In the genomic region with DNA sequence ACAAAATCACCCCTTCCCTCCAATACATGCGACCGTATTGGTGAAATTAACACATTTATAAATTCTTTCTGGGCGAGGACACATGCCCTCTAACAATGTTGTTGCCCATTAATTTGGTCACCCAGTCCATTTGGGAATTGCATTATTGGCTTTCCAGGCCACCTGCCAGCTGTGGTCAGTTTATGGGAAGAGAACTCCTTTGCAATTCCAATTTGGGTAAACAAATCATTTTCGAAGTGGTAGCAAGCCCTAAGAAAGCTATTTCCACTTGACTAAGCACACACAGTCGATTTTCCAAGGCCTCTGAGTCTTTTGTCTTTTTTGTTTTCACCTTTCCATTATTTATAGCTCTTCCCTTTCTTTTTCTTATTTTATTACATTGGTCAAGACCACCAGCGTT, we compare ENCODE assay signal across 20 cellular contexts.
A peak's percentile ranks its signal among the peaks of the same experiment; 100 is the strongest.
DNase-seq lines count a peak whose midpoint lies in the region; ATAC-seq and TF ChIP-seq lines count a peak whose summit lies in the region.
"Had no signal": no experiment of that assay in that cellular context is flagged by ENCODE, and none has a peak within 500 bp of the region (broad histone marks: within the 10 kb centered on the region; RNA-seq: fewer than 3 reads in every experiment).

No MANE protein-coding gene starts in this region.

- CTCF ChIA-PET in MCF 10A (lab: Yijun Ruan, JAX) (no interaction called here), mammary epithelial cell (lab: Charles Lee; ENCODE audit: low non-redundant PET) (no interaction called here)

- H3K79me2 ChIP-seq in mammary epithelial cell (ENCODE audit: insufficient read depth, low read length) = no peaks in the 10 kb centered on the region

- dilution Hi-C loops in mammary epithelial cell (cut with HindIII; ENCODE audit: low sequenced_read_pairs) = no loop called here

- H3K27me3 Mint-ChIP-seq in MCF 10A (ENCODE audit: insufficient read depth, unreplicated experiment) = no peaks in the 10 kb centered on the region

- TF ChIP-seq CTCF in MCF 10A (IDR thresholded peaks at IDR 0.05; ENCODE audit: unreplicated experiment) = no peak
- TF ChIP-seq CTCF in mammary epithelial cell (conservative IDR thresholded peaks at IDR 0.05 in 1 of 2, IDR thresholded peaks at IDR 0.05 in 1 of 2; ENCODE audit: extremely low read depth in 1 of 2, insufficient read depth in 1 of 2, low read depth in 1 of 2, low read length in 2 of 2) = no peak
- no peak for TF ChIP-seq CTCF in vagina (IDR thresholded peaks at IDR 0.05)

- H3K36me3 Mint-ChIP-seq in MCF 10A (ENCODE audit: insufficient read depth, unreplicated experiment) = peaks cover 5% of the 10 kb centered on the region
- H3K36me3 Mint-ChIP-seq: activated naive CD4-positive, alpha-beta T cell treated with anti-CD3 and anti-CD28 coated beads, Interleukin-2, amount 50 U/mL, for 72 hours had no signal

- H3K4me3 ChIP-seq in mammary epithelial cell (replicated peaks in 1 of 3; ENCODE audit: insufficient read depth in 1 of 3, low read depth in 2 of 3, low read length in 3 of 3) (no peak overlapping the region), vagina (no peak overlapping the region)
- H3K4me3 ChIP-seq: BLaER1 had no signal

- H3K9me3 Mint-ChIP-seq in MCF 10A (ENCODE audit: unreplicated experiment) = no peaks in the 10 kb centered on the region
- H3K9me3 Mint-ChIP-seq: activated CD4-positive, alpha-beta T cell treated with anti-CD3 and anti-CD28 coated beads, Interleukin-2, amount 10 ng/mL, durations not matched to agents 24 days and 14 days; activated naive CD4-positive, alpha-beta T cell treated with anti-CD3 and anti-CD28 coated beads, Interleukin-2, amount 50 U/mL, for 72 hours; activated T-helper 17 cell treated with anti-CD3 and anti-CD28 coated beads, Interleukin-2, amount 50 U/mL, for 72 hours had no signal

- H3K36me3 ChIP-seq in mammary epithelial cell (ENCODE audit: insufficient read depth, low read length) (no peaks in the 10 kb centered on the region), vagina (no peaks in the 10 kb centered on the region)
- H3K36me3 ChIP-seq: BLaER1 had no signal

- peak overlapping the region; percentile 8 for H3K4me3 Mint-ChIP-seq in MCF 10A (ENCODE audit: unreplicated experiment)
- H3K4me3 Mint-ChIP-seq: activated CD4-positive, alpha-beta T cell treated with anti-CD3 and anti-CD28 coated beads, Interleukin-2, amount 10 ng/mL, durations not matched to agents 24 days and 14 days; activated T-helper 17 cell treated with anti-CD3 and anti-CD28 coated beads, Interleukin-2, amount 50 U/mL, for 72 hours had no signal

- peaks cover 33% of the 10 kb centered on the region for H3K4me1 Mint-ChIP-seq in MCF 10A (ENCODE audit: insufficient read depth, unreplicated experiment)
- H3K4me1 Mint-ChIP-seq: activated CD4-positive, alpha-beta T cell treated with anti-CD3 and anti-CD28 coated beads, Interleukin-2, amount 10 ng/mL, durations not matched to agents 24 days and 14 days; activated T-helper 17 cell treated with anti-CD3 and anti-CD28 coated beads, Interleukin-2, amount 50 U/mL, for 72 hours had no signal

- no peak overlapping the region for H3K27ac ChIP-seq in mammary epithelial cell (ENCODE audit: insufficient read depth, low read depth, low read length)
- peak overlapping the region; percentile 27 for H3K27ac ChIP-seq in vagina
- H3K27ac ChIP-seq: BLaER1, VCaP had no signal

- no peaks in the 10 kb centered on the region for H4K20me1 ChIP-seq in mammary epithelial cell (ENCODE audit: insufficient read depth, low read length)
- H4K20me1 ChIP-seq: BLaER1 had no signal

- H3K4me1 ChIP-seq in mammary epithelial cell (ENCODE audit: insufficient read depth, low read length) (no peaks in the 10 kb centered on the region), vagina (peaks cover 18% of the 10 kb centered on the region)
- H3K4me1 ChIP-seq: BLaER1 had no signal

- TF ChIP-seq POLR2A in vagina (IDR thresholded peaks at IDR 0.05) = no peak

- H3K9me3 ChIP-seq in mammary epithelial cell (replicated peaks; ENCODE audit: insufficient read depth, low read length) (peaks cover 3% of the 10 kb centered on the region), vagina (no peaks in the 10 kb centered on the region)
- H3K9me3 ChIP-seq: BLaER1 had no signal

- intact Hi-C loops in MCF 10A (cut with micrococcal nuclease) = no loop called here
- intact Hi-C loops in mammary epithelial cell (cut with micrococcal nuclease) = no loop called here
- intact Hi-C loops in vagina (cut with DNase I) = no loop called here

- BruUV-seq in MCF 10A (replicated peaks; lab: Mats Ljungman, UMichigan) (no TSS peak), mammary epithelial cell (replicated peaks; lab: Mats Ljungman, UMichigan) (no TSS peak)

- H3K9ac ChIP-seq in mammary epithelial cell (ENCODE audit: insufficient read depth, low read length) = no peak overlapping the region
- H3K9ac ChIP-seq: BLaER1 had no signal

- H2AFZ ChIP-seq in mammary epithelial cell (ENCODE audit: low read depth, low read length) = no peak overlapping the region

- POLR2A ChIA-PET in MCF 10A (lab: Yijun Ruan, JAX) = interaction anchor here (1.5 kb wide), 1 partner anchor 378 kb away, joined by 3 read pairs; no protein-coding TSS in a partner anchor

- ATAC-seq in GM18909 (IDR thresholded peaks at IDR 0.05; ENCODE audit: poor library complexity, unreplicated experiment) (no peak), HG02588 (IDR thresholded peaks at IDR 0.05; ENCODE audit: unreplicated experiment) (no peak)
- ATAC-seq in stimulated activated naive CD8-positive, alpha-beta T cell treated with anti-CD3 and anti-CD28 coated beads, Interleukin-15, Interleukin-2, amounts not matched to agents 100 U/mL and 50 U/mL, for 24 hours = no peak
- ATAC-seq: activated naive CD4-positive, alpha-beta T cell treated with anti-CD3 and anti-CD28 coated beads, Interleukin-2, amount 50 U/mL, for 72 hours; activated T-helper 17 cell treated with anti-CD3 and anti-CD28 coated beads, Interleukin-2, amount 50 U/mL, for 72 hours; HCT116; Right ventricle myocardium inferior had no signal

- H3K4me2 ChIP-seq in mammary epithelial cell (ENCODE audit: insufficient read depth, low read depth, low read length) = no peak overlapping the region
- H3K4me2 ChIP-seq: BLaER1 had no signal

- WGBS in mammary epithelial cell (ENCODE audit: low coverage, missing lambda C conversion rate) = 60% methylated on average over 6 of the region's 6 CpGs

- in situ Hi-C loops in mammary epithelial cell (cut with MboI; ENCODE audit: low sequenced_read_pairs in 2 of 2) = no loop called here

- peak overlapping the region; percentile 53 for H3K27ac Mint-ChIP-seq in MCF 10A (ENCODE audit: low read depth, unreplicated experiment)
- H3K27ac Mint-ChIP-seq: activated CD4-positive, alpha-beta T cell treated with anti-CD3 and anti-CD28 coated beads, Interleukin-2, amount 10 ng/mL, durations not matched to agents 24 days and 14 days; activated naive CD4-positive, alpha-beta T cell treated with anti-CD3 and anti-CD28 coated beads, Interleukin-2, amount 50 U/mL, for 72 hours; activated T-helper 17 cell treated with anti-CD3 and anti-CD28 coated beads, Interleukin-2, amount 50 U/mL, for 72 hours; progenitor cell of endocrine pancreas had no signal

- DNase-seq in MCF 10A (ENCODE audit: unreplicated experiment) (peak; percentile 49), mammary epithelial cell (no peak), NCI-H748 treated with DMSO at 0.1 percent for 48 hours (lab: John Stamatoyannopoulos, UW) (peak; percentile 62), medulla oblongata (ENCODE audit: extremely low spot score) (peak; percentile 30), vagina (ENCODE audit: extremely low spot score in 2 of 2) (no peak)
- no peak for DNase-seq in stimulated activated naive CD8-positive, alpha-beta T cell treated with anti-CD3 and anti-CD28 coated beads, Interleukin-15, Interleukin-2, amounts not matched to agents 100 U/mL and 50 U/mL, for 24 hours
- DNase-seq: activated CD4-positive, alpha-beta T cell treated with anti-CD3 and anti-CD28 coated beads, Interleukin-2, amount 10 ng/mL, durations not matched to agents 24 days and 14 days; aorta; kidney glomerular epithelial cell; NCI-H1694 treated with DMSO at 0.1 percent for 48 hours; NCI-H2227 treated with DMSO at 0.1 percent for 48 hours had no signal

- H3K27me3 ChIP-seq in mammary epithelial cell (ENCODE audit: insufficient read depth, low read length) = no peaks in the 10 kb centered on the region
- no peaks in the 10 kb centered on the region for H3K27me3 ChIP-seq in vagina
- H3K27me3 ChIP-seq: BLaER1 had no signal

Comparison
In these comparisons a context has a peak if more than half of its experiments do, and no peak if none do; other contexts are left out.
1. DNase-seq: peak in MCF 10A (single experiment), NCI-H748 treated with DMSO at 0.1 percent for 48 hours (single experiment) and medulla oblongata (single experiment); none in mammary epithelial cell (single experiment), vagina (0 of 2) and stimulated activated naive CD8-positive, alpha-beta T cell treated with anti-CD3 and anti-CD28 coated beads, Interleukin-15, Interleukin-2, amounts not matched to agents 100 U/mL and 50 U/mL, for 24 hours (single experiment).